Comparison of ENCODE assay signal across 8 cellular contexts in genomic region chr11:125062931-125063428, GRCh38. TPM values are rescaled to one million over a fixed set of nuclear protein-coding genes. Genes with fewer than 3 reads are reported as not detected.
DNase-seq lines count a peak whose midpoint lies in the region; ATAC-seq, FAIRE-seq and TF ChIP-seq lines count a peak whose summit lies in the region.

TSS of gene SLC37A2 (plus strand) at chr11:125063305. CDS start at chr11:125063368, 63 bp downstream.

- peak within 1 kb of the TSS; percentile 57 for H4K8ac ChIP-seq in H1 (ENCODE audit: extremely low read depth, insufficient read depth, low read length)
- peak within 1 kb of the TSS; percentile 82 for H4K8ac ChIP-seq in mesenchymal stem cell (ENCODE audit: low read length)

- H2AK5ac ChIP-seq in H1 (ENCODE audit: low read depth, low read length), result no peak within 1 kb of the TSS
- H2AK5ac ChIP-seq in mesenchymal stem cell (ENCODE audit: low read length, severe bottlenecking), result no peak within 1 kb of the TSS

- H2BK12ac ChIP-seq in H1 (ENCODE audit: low read depth, low read length) (no peak within 1 kb of the TSS), mesenchymal stem cell (ENCODE audit: low read length in 2 of 2) (peak within 1 kb of the TSS in 1 of 2 experiments; percentile 28)

- H3K14ac ChIP-seq in H1 (ENCODE audit: insufficient read length), result no peak within 1 kb of the TSS
- peak within 1 kb of the TSS in 1 of 2 experiments; percentile 74 for H3K14ac ChIP-seq in mesenchymal stem cell (ENCODE audit: low read length in 2 of 2)

- no peak within 1 kb of the TSS for H2BK15ac ChIP-seq in H1 (ENCODE audit: low read length)
- H2BK15ac ChIP-seq in mesenchymal stem cell (ENCODE audit: low read depth, poor library complexity, severe bottlenecking), result peak within 1 kb of the TSS; percentile 92

- H3K9me3 ChIP-seq in H1 (ENCODE audit: insufficient read depth in 2 of 2, low read depth in 1 of 2, low read length in 1 of 2) (no peaks in the 10 kb centered on the region), mesenchymal stem cell (ENCODE audit: control insufficient read depth, low read length) (no peaks in the 10 kb centered on the region)

- FAIRE-seq in H1 (lab: Jason Lieb, UNC), result no peak

- CTCF ChIA-PET in H1 (lab: Charles Lee; ENCODE audit: partially characterized antibody), result interaction anchor here (0.8 to 2.9 kb wide), 14 partner anchors 10 to 361 kb away, joined by 3 to 13 read pairs (median 3); partner anchors contain the start of gene HEPACAM

- H3K79me2 ChIP-seq in H1 (ENCODE audit: control insufficient read depth in 1 of 2, insufficient read depth in 2 of 2, low read length in 2 of 2), result no peaks in the 10 kb centered on the region

- no peak within 1 kb of the TSS for H4K5ac ChIP-seq in H1 (ENCODE audit: insufficient read length, low read depth, low read length)

- POLR2A ChIA-PET in H1 (lab: Charles Lee; ENCODE audit: partially characterized antibody), result interaction anchor here (1.4 to 1.5 kb wide), 2 partner anchors 19 to 109 kb away, joined by 3 read pairs; partner anchors contain the start of gene CCDC15

- no peak within 1 kb of the TSS for H2BK120ac ChIP-seq in H1 (replicated peaks; ENCODE audit: low read depth, low read length)
- no peak within 1 kb of the TSS for H2BK120ac ChIP-seq in mesenchymal stem cell (ENCODE audit: low read depth, low read length)

- H3K36me3 ChIP-seq in H1 (ENCODE audit: control insufficient read depth in 2 of 4, insufficient read depth in 4 of 4, low read length in 3 of 4) (no peaks in the 10 kb centered on the region), mesenchymal stem cell (ENCODE audit: control insufficient read depth in 1 of 2, insufficient read depth in 2 of 2, low read depth in 1 of 2, low read length in 2 of 2) (no peaks in the 10 kb centered on the region)

- no peak for TF ChIP-seq POLR2A in H1 (IDR thresholded peaks at IDR 0.05; ENCODE audit: control extremely low read depth in 1 of 2, low read depth in 2 of 2, low read length in 2 of 2)

- H3K23me2 ChIP-seq in H1 (ENCODE audit: low read depth, low read length), result peaks cover 11% of the 10 kb centered on the region

- H3K56ac ChIP-seq in H1 (replicated peaks; ENCODE audit: insufficient read length, low read depth, low read length), result peak within 1 kb of the TSS; percentile 9

- 4% methylated on average over 22 of the region's 46 CpGs; no CpG with 5 or more reads in 1 of the 2 experiments for WGBS in H1 (ENCODE audit: extremely low coverage in 1 of 2, insufficient coverage in 1 of 2, insufficient read length in 1 of 2, insufficient replicate concordance in 2 of 2, low coverage in 1 of 2, low lambda C conversion rate in 2 of 2, missing lambda C conversion rate in 1 of 2), 2 experiments
- WGBS in mesenchymal stem cell, result under 1% methylated on average over 44 of the region's 46 CpGs

- ATAC-seq in GM21717 (IDR thresholded peaks at IDR 0.05; ENCODE audit: unreplicated experiment), result peak; percentile 94
- ATAC-seq in activated CD4-positive, CD25-positive, alpha-beta regulatory T cell treated with anti-CD3 and anti-CD28 coated beads, Interleukin-2, amount 50 U/mL, for 24 hours, result peak; percentile 70 to 85

- TF ChIP-seq EP300 in H1 (IDR thresholded peaks at IDR 0.05; ENCODE audit: borderline replicate concordance in 1 of 2, low read depth in 2 of 2, low read length in 2 of 2), result no peak

- H3K79me1 ChIP-seq in H1 (ENCODE audit: low read depth, low read length), result no peaks in the 10 kb centered on the region
- H3K79me1 ChIP-seq in mesenchymal stem cell (replicated peaks; ENCODE audit: low read length, poor library complexity, severe bottlenecking), result no peaks in the 10 kb centered on the region

- peaks cover 1 to 29% (median 24%) of the 10 kb centered on the region in 4 experiments for H3K27me3 ChIP-seq in H1 (replicated peaks in 1 of 4; ENCODE audit: control insufficient read depth in 3 of 4, extremely low read depth in 1 of 4, insufficient read depth in 3 of 4, low read length in 3 of 4)
- peaks cover 0 to 3% of the 10 kb centered on the region in 2 experiments for H3K27me3 ChIP-seq in mesenchymal stem cell (ENCODE audit: control insufficient read depth in 1 of 2, insufficient read depth in 1 of 2, low read length in 2 of 2)

- no peaks in the 10 kb centered on the region for H4K20me1 ChIP-seq in H1 (replicated peaks in 1 of 2; ENCODE audit: control insufficient read depth in 1 of 2, insufficient read depth in 2 of 2, low read length in 2 of 2)

- peaks cover 0 to 2% (median 0%) of the 10 kb centered on the region in 4 experiments; a peak in 2 of 7 replicates for H3K4me1 ChIP-seq in H1 (replicated peaks in 1 of 4; ENCODE audit: control insufficient read depth in 3 of 4, insufficient read depth in 4 of 4, low read length in 3 of 4)
- H3K4me1 ChIP-seq in mesenchymal stem cell (ENCODE audit: control insufficient read depth, insufficient read depth, low read depth, low read length), result peaks cover 14% of the 10 kb centered on the region

- H3K4me3 ChIP-seq in H1 (ENCODE audit: extremely low read depth in 1 of 4, insufficient read depth in 2 of 4, low read depth in 3 of 4, low read length in 4 of 4) (peak within 1 kb of the TSS; percentile 60 to 78 (median 75)), mesenchymal stem cell (ENCODE audit: insufficient read depth in 1 of 2, low read depth in 1 of 2, low read length in 2 of 2) (peak within 1 kb of the TSS; percentile 70 to 89)

- H2BK20ac ChIP-seq in H1 (ENCODE audit: low read length), result no peak within 1 kb of the TSS

- H3K27ac ChIP-seq in H1 (ENCODE audit: low read depth, low read length) (no peak within 1 kb of the TSS), mesenchymal stem cell (ENCODE audit: low read length, poor library complexity, severe bottlenecking) (no peak within 1 kb of the TSS)

- H3K18ac ChIP-seq in H1 (ENCODE audit: extremely low read depth, low read length), result peak within 1 kb of the TSS; percentile 43; the same call in 1 of the 2 replicates
- peak within 1 kb of the TSS; percentile 80 to 90 for H3K18ac ChIP-seq in mesenchymal stem cell (ENCODE audit: low read depth in 1 of 2, low read length in 2 of 2)

- H3K23ac ChIP-seq in H1 (ENCODE audit: insufficient read length) (no peak within 1 kb of the TSS), mesenchymal stem cell (ENCODE audit: low read length in 2 of 2) (peak within 1 kb of the TSS; percentile 51 to 83)

- H2BK5ac ChIP-seq in H1 (ENCODE audit: low read depth, low read length), result no peak within 1 kb of the TSS; the same call in 1 of the 2 replicates
- no peak within 1 kb of the TSS for H2BK5ac ChIP-seq in mesenchymal stem cell (ENCODE audit: low read depth, low read length, poor library complexity, severe bottlenecking)

- H2AFZ ChIP-seq in H1 (ENCODE audit: low read length), result peak within 1 kb of the TSS; percentile 89
- H2AFZ ChIP-seq in mesenchymal stem cell (ENCODE audit: low read depth, low read length), result peak within 1 kb of the TSS; percentile 91

- H3K9ac ChIP-seq in H1 (replicated peaks in 1 of 4; ENCODE audit: extremely low read depth in 1 of 4, low read depth in 3 of 4, low read length in 3 of 4), result peak within 1 kb of the TSS in 1 of 4 experiments; percentile 36; a peak in 2 of 7 replicates
- H3K9ac ChIP-seq in mesenchymal stem cell (ENCODE audit: low read length), result peak within 1 kb of the TSS; percentile 86

- H3K4ac ChIP-seq in H1 (replicated peaks; ENCODE audit: insufficient read length, low read depth, low read length) (peak within 1 kb of the TSS; percentile 88), mesenchymal stem cell (ENCODE audit: low read depth in 1 of 2, low read length in 2 of 2) (peak within 1 kb of the TSS in 1 of 2 experiments; percentile 30)

- peak; percentile 34 for TF ChIP-seq CTCF in GM10266 (IDR thresholded peaks at IDR 0.05; ENCODE audit: control insufficient read depth, insufficient read depth, low read depth, missing control alignments)
- peak in 2 of 3 experiments; percentile 19 to 22; a peak in 2 of 4 replicates for TF ChIP-seq CTCF in H1 (IDR thresholded peaks at IDR 0.05; ENCODE audit: control extremely low read depth in 1 of 3, insufficient read depth in 1 of 3, low read depth in 1 of 3, low read length in 3 of 3)

- peak; percentile 26 to 36; a peak in 3 of 4 replicates for TF ChIP-seq RAD21 in H1 (IDR thresholded peaks at IDR 0.05 in 1 of 2, conservative IDR thresholded peaks at IDR 0.05 in 1 of 2; ENCODE audit: low read depth in 2 of 2, low read length in 2 of 2)

- H3K4me2 ChIP-seq in H1 (ENCODE audit: insufficient read depth in 1 of 2, low read depth in 2 of 2, low read length in 2 of 2) (peak within 1 kb of the TSS; percentile 70 to 91), mesenchymal stem cell (ENCODE audit: low read length, poor library complexity, severe bottlenecking) (peak within 1 kb of the TSS; percentile 100)

- peak within 1 kb of the TSS; percentile 39 for H4K91ac ChIP-seq in H1 (replicated peaks; ENCODE audit: insufficient read length, low read length)
- H4K91ac ChIP-seq in mesenchymal stem cell (ENCODE audit: low read length), result peak within 1 kb of the TSS; percentile 21

- DNase-seq in GM10266 (ENCODE audit: extremely low spot score) (peak; percentile 84), HuH-7.5 (ENCODE audit: low spot score) (peak; percentile 42), H1 (ENCODE audit: low read depth in 1 of 2, low spot score in 2 of 2) (no peak), mesenchymal stem cell (peak; percentile 72), NCI-H187 (lab: John Stamatoyannopoulos, UW) (no peak)
- DNase-seq in stimulated activated CD8-positive, alpha-beta memory T cell treated with anti-CD3 and anti-CD28 coated beads, Interleukin-15, amount 100 ng/mL, for 1 hour (ENCODE audit: low read depth), result peak; percentile 11

TF ChIP-seq in H1, 55 proteins besides CTCF, POLR2A, EP300 and RAD21 (continues in another document):
- TF ChIP-seq SUZ12 (IDR thresholded peaks at IDR 0.05; ENCODE audit: low read length) (peak; percentile 67; the same call in 1 of the 2 replicates), EZH2 (IDR thresholded peaks at IDR 0.05; ENCODE audit: low read depth, low read length, severe bottlenecking) (peak; percentile 69), NRF1 (IDR thresholded peaks at IDR 0.05; ENCODE audit: low read depth, low read length) (no peak), SIN3A (conservative IDR thresholded peaks at IDR 0.05 in 1 of 2, IDR thresholded peaks at IDR 0.05 in 1 of 2; ENCODE audit: low read depth in 1 of 2, low read length in 2 of 2) (peak; percentile 56 to 64; a peak in 2 of 4 replicates), CHD2 (IDR thresholded peaks at IDR 0.05; ENCODE audit: low read length) (no peak), RFX5 (IDR thresholded peaks at IDR 0.05; ENCODE audit: borderline replicate concordance, low read depth, low read length) (no peak)

RNA-seq across cellular contexts. Expression of gene SLC37A2, which starts in this region (rescaled TPM):
- total RNA-seq in H1 (2021; fragmentation: NEBNext Ultra II Directional; extraction: Animal tissue kit (Norgen Biotek cat#: 25700)), result 1.1 and 1.3 TPM in 2 replicates
- 1.9 and 2.0 TPM in 2 replicates for polyA plus RNA-seq in H1 (2011; rRNA removed)
- 2.3 TPM for polyA plus RNA-seq in H1 (2011; cell fraction: cytosol; rRNA removed)
- polyA plus RNA-seq in H1 (2011; cell fraction: nucleus; rRNA removed), result 5.3 TPM
- polyA plus RNA-seq in H1 (2012, experiment 1 of 2), result 1.4 to 1.9 TPM (median 1.7 TPM) in 4 replicates
- polyA plus RNA-seq in H1 (2012, experiment 2 of 2), result 0.96 TPM
- polyA plus RNA-seq in H1 (2013, experiment 1 of 2), result 0.95 TPM
- 0.75 TPM for polyA plus RNA-seq in H1 (2013, experiment 2 of 2)
- polyA minus RNA-seq in H1 (2011; rRNA and poly(A)+ RNA removed), result 2.1 and 3.3 TPM in 2 replicates
- polyA minus RNA-seq in H1 (2011; cell fraction: cytosol; rRNA and poly(A)+ RNA removed), result 1.2 TPM
- polyA minus RNA-seq in H1 (2011; cell fraction: nucleus; rRNA and poly(A)+ RNA removed), result 3.2 TPM
- polyA plus RNA-seq in mesenchymal stem cell (2013, experiment 1 of 2), result 1.3 TPM
- 1.7 TPM for polyA plus RNA-seq in mesenchymal stem cell (2013, experiment 2 of 2)

Comparison
In these comparisons a context has a peak if more than half of its experiments do, and no peak if none do; other contexts are left out.
1. DNase-seq: peak in GM10266 (single experiment), HuH-7.5 (single experiment), mesenchymal stem cell (single experiment) and stimulated activated CD8-positive, alpha-beta memory T cell treated with anti-CD3 and anti-CD28 coated beads, Interleukin-15, amount 100 ng/mL, for 1 hour (single experiment); none in H1 (0 of 2) and NCI-H187 (0 of 2).